Comparison of ENCODE assay signal across 1 cellular context in genomic region chr11:74717211-74717997, GRCh38.
TF ChIP-seq lines count a peak whose summit lies in the region.

No MANE protein-coding gene starts in this region.

TF ChIP-seq in GM23338, 12 proteins besides CTCF, POLR2A, EP300 and RAD21 (continued from another document):
- TF ChIP-seq REST (IDR thresholded peaks at IDR 0.05; ENCODE audit: unreplicated experiment) (no peak), ZNF462 (CRISPR knock-in tag; IDR thresholded peaks at IDR 0.05) (no peak), STAT1 (IDR thresholded peaks at IDR 0.05; ENCODE audit: unreplicated experiment) (no peak), JUNB (IDR thresholded peaks at IDR 0.05; ENCODE audit: unreplicated experiment) (no peak), POLR2AphosphoS5 (IDR thresholded peaks at IDR 0.05; ENCODE audit: low read depth) (no peak), NANOG (IDR thresholded peaks at IDR 0.05; ENCODE audit: borderline replicate concordance) (no peak)
